ENCODE assay signal across 12 cellular contexts in genomic region chr12:109459247-109459646, GRCh38. TPM values are rescaled to one million over a fixed set of nuclear protein-coding genes. Genes with fewer than 3 reads are reported as not detected.
A peak's percentile ranks its signal among the peaks of the same experiment; 100 is the strongest.
DNase-seq lines count a peak whose midpoint lies in the region; ATAC-seq, FAIRE-seq and TF ChIP-seq lines count a peak whose summit lies in the region.
"Had no signal": no experiment of that assay in that cellular context is flagged by ENCODE, and none has a peak within 500 bp of the region (broad histone marks: within the 10 kb centered on the region; RNA-seq: fewer than 3 reads in every experiment).

No MANE protein-coding gene starts in this region.

- H3K9me3 ChIP-seq in cardiac muscle cell (ENCODE audit: low read depth): no peaks in the 10 kb centered on the region
- H3K9me3 ChIP-seq in endodermal cell (ENCODE audit: control insufficient read depth, low read length): no peaks in the 10 kb centered on the region
- no peaks in the 10 kb centered on the region for H3K9me3 ChIP-seq in muscle layer of duodenum (ENCODE audit: control insufficient read depth in 1 of 2, low read length in 2 of 2)

- FAIRE-seq in RCC 7860 (lab: Jason Lieb, UNC): no peak
- FAIRE-seq: bronchial epithelial cell had no signal

- H3K36me3 Mint-ChIP-seq in endodermal cell (ENCODE audit: low read depth) (peaks cover 40% of the 10 kb centered on the region), type B pancreatic cell (peaks cover 38% of the 10 kb centered on the region)

- 51 to 57% methylated on average over 6 of the region's 6 CpGs for WGBS in endodermal cell (ENCODE audit: insufficient coverage in 1 of 2, insufficient read length in 1 of 2), 2 experiments
- 76 to 77% methylated on average over 6 of the region's 6 CpGs for WGBS in lower leg skin, 2 donors

- no peak for TF ChIP-seq POLR2A in lower leg skin (IDR thresholded peaks at IDR 0.05)

- intact Hi-C loops in Right ventricle myocardium superior (cut with DNase I) (no loop called here), lower leg skin (cut with DNase I; ENCODE audit: low total_unique reads) (no loop called here)

- peak overlapping the region; percentile 84 for H3K27ac Mint-ChIP-seq in endodermal cell
- H3K27ac Mint-ChIP-seq in type B pancreatic cell: peak overlapping the region; percentile 52

- H3K4me1 ChIP-seq in cardiac muscle cell (ENCODE audit: low read depth) (peaks cover 62% of the 10 kb centered on the region), endodermal cell (ENCODE audit: control insufficient read depth, insufficient read depth, low read length) (peaks cover 29% of the 10 kb centered on the region), muscle layer of duodenum (ENCODE audit: control insufficient read depth in 1 of 2, insufficient read depth in 2 of 2, low read length in 2 of 2) (peaks cover 55 to 58% of the 10 kb centered on the region in 2 donors)

- ATAC-seq in Right ventricle myocardium superior (ENCODE audit: poor library complexity): no peak

- H3K27me3 Mint-ChIP-seq in endodermal cell (ENCODE audit: insufficient read depth): no peaks in the 10 kb centered on the region
- H3K27me3 Mint-ChIP-seq in type B pancreatic cell: no peaks in the 10 kb centered on the region

- no peak overlapping the region for H3K9ac ChIP-seq in endodermal cell (ENCODE audit: extremely low read depth, low read length, poor library complexity, severe bottlenecking)
- H3K9ac ChIP-seq: parathyroid adenoma had no signal

- no peaks in the 10 kb centered on the region for H3K27me3 ChIP-seq in cardiac muscle cell
- H3K27me3 ChIP-seq in endodermal cell (ENCODE audit: control insufficient read depth, insufficient read depth, low read length, poor library complexity, severe bottlenecking): no peaks in the 10 kb centered on the region
- H3K27me3 ChIP-seq in muscle layer of duodenum (ENCODE audit: low read depth, low read length): no peaks in the 10 kb centered on the region

- H3K4me1 Mint-ChIP-seq in endodermal cell (peaks cover 62% of the 10 kb centered on the region), type B pancreatic cell (ENCODE audit: unreplicated experiment) (peaks cover 58% of the 10 kb centered on the region)

- H3K4me3 ChIP-seq in cardiac muscle cell: no peak overlapping the region
- H3K4me3 ChIP-seq in endodermal cell (ENCODE audit: low read length): peak overlapping the region; percentile 8
- H3K4me3 ChIP-seq in muscle layer of duodenum (ENCODE audit: low read depth in 1 of 2, low read length in 2 of 2): no peak overlapping the region
- no peak overlapping the region for H3K4me3 ChIP-seq in lower leg skin (ENCODE audit: low read depth, poor library complexity, severe bottlenecking)

- H3K4me3 Mint-ChIP-seq in endodermal cell (peak overlapping the region; percentile 23), type B pancreatic cell (peak overlapping the region; percentile 11)

- peak overlapping the region; percentile 100 for H3K27ac ChIP-seq in cardiac muscle cell
- H3K27ac ChIP-seq in endodermal cell (ENCODE audit: low read depth, low read length): peak overlapping the region; percentile 83
- H3K27ac ChIP-seq in muscle layer of duodenum (ENCODE audit: low read length): peak overlapping the region; percentile 96
- H3K27ac ChIP-seq: parathyroid adenoma had no signal

- H3K36me3 ChIP-seq in cardiac muscle cell (peaks cover 40% of the 10 kb centered on the region), endodermal cell (ENCODE audit: control insufficient read depth, insufficient read depth, low read length) (peaks cover 59% of the 10 kb centered on the region), muscle layer of duodenum (ENCODE audit: control insufficient read depth in 1 of 2, insufficient read depth in 2 of 2, low read length in 2 of 2) (peaks cover 53 to 61% of the 10 kb centered on the region in 2 donors)

- TF ChIP-seq CTCF in cardiac muscle cell (IDR thresholded peaks at IDR 0.05; ENCODE audit: low read depth, low read length): no peak
- no peak for TF ChIP-seq CTCF in endodermal cell (conservative IDR thresholded peaks at IDR 0.05)
- no peak for TF ChIP-seq CTCF in type B pancreatic cell (conservative IDR thresholded peaks at IDR 0.05)
- no peak for TF ChIP-seq CTCF in lower leg skin (IDR thresholded peaks at IDR 0.05)

- peak in 1 of 2 donors; percentile 29 for DNase-seq in cardiac muscle cell (ENCODE audit: low read depth in 1 of 2, low spot score in 1 of 2)
- no peak for DNase-seq in Right ventricle myocardium superior
- no peak for DNase-seq in endodermal cell
- DNase-seq in type B pancreatic cell (ENCODE audit: extremely low spot score, unreplicated experiment): no peak
- no peak for DNase-seq in lower leg skin (ENCODE audit: low spot score in 2 of 2)
- DNase-seq in RCC 7860 (ENCODE audit: low spot score): no peak
- DNase-seq in OCI-M2 (lab: John Stamatoyannopoulos, UW; ENCODE audit: unreplicated experiment): no peak
- DNase-seq: GOT3, NCI-H69 had no signal

- H3K9me3 Mint-ChIP-seq in endodermal cell (no peaks in the 10 kb centered on the region), type B pancreatic cell (no peaks in the 10 kb centered on the region)

RNA-seq across cellular contexts. Expression of gene KCTD10, which starts 17.9 kb away (rescaled TPM):
- total RNA-seq in cardiac muscle cell: 64.4 and 102 TPM in 2 replicates
- polyA plus RNA-seq in cardiac muscle cell: 64.5 and 95.7 TPM in 2 replicates
- total RNA-seq in Right ventricle myocardium superior: 27.1 TPM
- total RNA-seq in endodermal cell: 10 to 100 TPM; 50.9 to 53.5 TPM
- polyA plus RNA-seq in endodermal cell (2013, experiment 1 of 2): 51.3 TPM
- polyA plus RNA-seq in endodermal cell (2013, experiment 2 of 2): 55.3 TPM
- total RNA-seq in type B pancreatic cell (ENCODE audit: low replicate concordance): 47.4 and 47.5 TPM in 2 replicates
- 10 to 100 TPM; 22.3 to 60.1 (median 44.1) TPM for total RNA-seq in lower leg skin

RNA-seq across cellular contexts. Expression of gene UBE3B, which starts 18.2 kb away (rescaled TPM):
- total RNA-seq in cardiac muscle cell (44.3 and 73.5 TPM in 2 replicates), Right ventricle myocardium superior (50.9 TPM), endodermal cell (10 to 100 TPM; 32.0 to 39.8 TPM), type B pancreatic cell (ENCODE audit: low replicate concordance) (41.3 and 41.8 TPM in 2 replicates), lower leg skin (10 to 100 TPM; 42.7 to 49.9 (median 46.3) TPM)
- polyA plus RNA-seq in cardiac muscle cell: 35.5 and 36.7 TPM in 2 replicates
- polyA plus RNA-seq in endodermal cell (2013, experiment 1 of 2): 30.8 TPM
- 29.5 TPM for polyA plus RNA-seq in endodermal cell (2013, experiment 2 of 2)
